In the genomic region with DNA sequence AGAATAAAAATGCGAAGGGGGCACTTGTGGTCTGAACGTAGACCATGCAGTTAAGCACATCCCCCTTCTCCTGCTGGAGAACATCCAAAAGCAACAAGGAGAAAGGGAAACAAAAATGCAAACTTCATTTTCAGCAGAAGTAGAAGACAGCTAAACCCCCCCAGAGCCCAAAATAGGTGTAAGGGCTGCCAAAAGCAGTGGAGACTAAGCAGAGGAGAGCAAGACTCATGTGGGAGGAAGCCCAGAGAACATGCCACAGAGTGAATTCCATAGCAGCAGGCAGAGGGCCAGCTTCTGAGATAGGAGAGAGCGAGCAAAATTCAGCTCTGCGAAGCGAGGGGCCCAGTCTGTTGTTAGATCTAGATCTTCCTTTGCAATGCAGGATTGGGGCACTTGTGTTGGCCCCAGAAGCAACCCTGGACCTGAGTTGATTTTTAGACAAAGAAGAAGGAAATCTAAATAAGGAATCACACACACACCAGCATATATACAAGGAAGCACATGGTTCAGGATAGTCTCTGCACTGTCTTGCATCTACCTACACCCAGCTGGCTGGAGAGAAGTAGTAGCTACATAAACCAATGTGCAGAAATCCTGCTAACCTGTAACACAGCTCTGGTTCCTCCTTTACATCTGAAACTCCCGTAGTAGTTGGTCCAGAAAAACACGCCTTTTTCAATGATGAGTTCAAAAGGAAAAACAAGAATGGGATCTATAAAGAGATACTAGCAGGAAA, we compare ENCODE assay signal across 1 cellular context.
TF ChIP-seq lines count a peak whose summit lies in the region.

No MANE protein-coding gene starts in this region.

TF ChIP-seq in SK-N-SH, 30 proteins besides CTCF, POLR2A, EP300 and RAD21 (continued from another document):
- TF ChIP-seq, protein P1, sequence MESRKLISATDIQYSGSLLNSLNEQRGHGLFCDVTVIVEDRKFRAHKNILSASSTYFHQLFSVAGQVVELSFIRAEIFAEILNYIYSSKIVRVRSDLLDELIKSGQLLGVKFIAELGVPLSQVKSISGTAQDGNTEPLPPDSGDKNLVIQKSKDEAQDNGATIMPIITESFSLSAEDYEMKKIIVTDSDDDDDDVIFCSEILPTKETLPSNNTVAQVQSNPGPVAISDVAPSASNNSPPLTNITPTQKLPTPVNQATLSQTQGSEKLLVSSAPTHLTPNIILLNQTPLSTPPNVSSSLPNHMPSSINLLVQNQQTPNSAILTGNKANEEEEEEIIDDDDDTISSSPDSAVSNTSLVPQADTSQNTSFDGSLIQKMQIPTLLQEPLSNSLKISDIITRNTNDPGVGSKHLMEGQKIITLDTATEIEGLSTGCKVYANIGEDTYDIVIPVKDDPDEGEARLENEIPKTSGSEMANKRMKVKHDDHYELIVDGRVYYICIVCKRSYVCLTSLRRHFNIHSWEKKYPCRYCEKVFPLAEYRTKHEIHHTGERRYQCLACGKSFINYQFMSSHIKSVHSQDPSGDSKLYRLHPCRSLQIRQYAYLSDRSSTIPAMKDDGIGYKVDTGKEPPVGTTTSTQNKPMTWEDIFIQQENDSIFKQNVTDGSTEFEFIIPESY (IDR thresholded peaks at IDR 0.05; ENCODE audit: borderline replicate concordance, low read depth), result 0 out of 2 replicates have a peak, but pooled peaks have one; percentile 33
- TF ChIP-seq, protein P2, sequence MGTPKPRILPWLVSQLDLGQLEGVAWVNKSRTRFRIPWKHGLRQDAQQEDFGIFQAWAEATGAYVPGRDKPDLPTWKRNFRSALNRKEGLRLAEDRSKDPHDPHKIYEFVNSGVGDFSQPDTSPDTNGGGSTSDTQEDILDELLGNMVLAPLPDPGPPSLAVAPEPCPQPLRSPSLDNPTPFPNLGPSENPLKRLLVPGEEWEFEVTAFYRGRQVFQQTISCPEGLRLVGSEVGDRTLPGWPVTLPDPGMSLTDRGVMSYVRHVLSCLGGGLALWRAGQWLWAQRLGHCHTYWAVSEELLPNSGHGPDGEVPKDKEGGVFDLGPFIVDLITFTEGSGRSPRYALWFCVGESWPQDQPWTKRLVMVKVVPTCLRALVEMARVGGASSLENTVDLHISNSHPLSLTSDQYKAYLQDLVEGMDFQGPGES (IDR thresholded peaks at IDR 0.05; ENCODE audit: low read depth, low read length), result no peak
- TF ChIP-seq, protein P3, sequence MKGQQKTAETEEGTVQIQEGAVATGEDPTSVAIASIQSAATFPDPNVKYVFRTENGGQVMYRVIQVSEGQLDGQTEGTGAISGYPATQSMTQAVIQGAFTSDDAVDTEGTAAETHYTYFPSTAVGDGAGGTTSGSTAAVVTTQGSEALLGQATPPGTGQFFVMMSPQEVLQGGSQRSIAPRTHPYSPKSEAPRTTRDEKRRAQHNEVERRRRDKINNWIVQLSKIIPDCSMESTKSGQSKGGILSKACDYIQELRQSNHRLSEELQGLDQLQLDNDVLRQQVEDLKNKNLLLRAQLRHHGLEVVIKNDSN (IDR thresholded peaks at IDR 0.05; ENCODE audit: borderline replicate concordance, low read depth), result no peak
- TF ChIP-seq NRF1 (IDR thresholded peaks at IDR 0.05; ENCODE audit: low read depth, low read length) (no peak), GABPA (IDR thresholded peaks at IDR 0.05; ENCODE audit: low read depth) (no peak), TAF1 (IDR thresholded peaks at IDR 0.05; ENCODE audit: borderline replicate concordance, low read depth, low read length) (no peak), MEF2A (IDR thresholded peaks at IDR 0.05; ENCODE audit: borderline replicate concordance, low read depth) (peak; percentile 81), RCOR1 (IDR thresholded peaks at IDR 0.05; ENCODE audit: low read length) (no peak), POLR2AphosphoS5 (IDR thresholded peaks at IDR 0.05; ENCODE audit: low read depth, low read length) (peak; percentile 56; the same call in 1 of the 2 replicates), NFIC (IDR thresholded peaks at IDR 0.05; ENCODE audit: borderline replicate concordance) (peak; percentile 96), MXI1 (IDR thresholded peaks at IDR 0.05; ENCODE audit: low read depth, low read length) (no peak), RFX5 (IDR thresholded peaks at IDR 0.05; ENCODE audit: low read length) (no peak), FOXM1 (IDR thresholded peaks at IDR 0.05; ENCODE audit: low read depth) (peak; percentile 54; the same call in 1 of the 2 replicates), YY1 (IDR thresholded peaks at IDR 0.05; ENCODE audit: low read depth) (no peak), CHD2 (IDR thresholded peaks at IDR 0.05; ENCODE audit: low read length, partially characterized antibody) (no peak), FOXJ3 (CRISPR knock-in tag; IDR thresholded peaks at IDR 0.05) (no peak), SMC3 (IDR thresholded peaks at IDR 0.05; ENCODE audit: low read depth, low read length) (no peak), RXRA (IDR thresholded peaks at IDR 0.05; ENCODE audit: borderline replicate concordance, low read depth) (peak; percentile 29; the same call in 1 of the 2 replicates), TEAD4 (IDR thresholded peaks at IDR 0.05; ENCODE audit: borderline replicate concordance, insufficient read depth) (peak; percentile 82), ELF1 (IDR thresholded peaks at IDR 0.05) (no peak), JUND (IDR thresholded peaks at IDR 0.05) (peak; percentile 68), TCF12 (IDR thresholded peaks at IDR 0.05) (peak; percentile 95)
- TF ChIP-seq, protein P4, sequence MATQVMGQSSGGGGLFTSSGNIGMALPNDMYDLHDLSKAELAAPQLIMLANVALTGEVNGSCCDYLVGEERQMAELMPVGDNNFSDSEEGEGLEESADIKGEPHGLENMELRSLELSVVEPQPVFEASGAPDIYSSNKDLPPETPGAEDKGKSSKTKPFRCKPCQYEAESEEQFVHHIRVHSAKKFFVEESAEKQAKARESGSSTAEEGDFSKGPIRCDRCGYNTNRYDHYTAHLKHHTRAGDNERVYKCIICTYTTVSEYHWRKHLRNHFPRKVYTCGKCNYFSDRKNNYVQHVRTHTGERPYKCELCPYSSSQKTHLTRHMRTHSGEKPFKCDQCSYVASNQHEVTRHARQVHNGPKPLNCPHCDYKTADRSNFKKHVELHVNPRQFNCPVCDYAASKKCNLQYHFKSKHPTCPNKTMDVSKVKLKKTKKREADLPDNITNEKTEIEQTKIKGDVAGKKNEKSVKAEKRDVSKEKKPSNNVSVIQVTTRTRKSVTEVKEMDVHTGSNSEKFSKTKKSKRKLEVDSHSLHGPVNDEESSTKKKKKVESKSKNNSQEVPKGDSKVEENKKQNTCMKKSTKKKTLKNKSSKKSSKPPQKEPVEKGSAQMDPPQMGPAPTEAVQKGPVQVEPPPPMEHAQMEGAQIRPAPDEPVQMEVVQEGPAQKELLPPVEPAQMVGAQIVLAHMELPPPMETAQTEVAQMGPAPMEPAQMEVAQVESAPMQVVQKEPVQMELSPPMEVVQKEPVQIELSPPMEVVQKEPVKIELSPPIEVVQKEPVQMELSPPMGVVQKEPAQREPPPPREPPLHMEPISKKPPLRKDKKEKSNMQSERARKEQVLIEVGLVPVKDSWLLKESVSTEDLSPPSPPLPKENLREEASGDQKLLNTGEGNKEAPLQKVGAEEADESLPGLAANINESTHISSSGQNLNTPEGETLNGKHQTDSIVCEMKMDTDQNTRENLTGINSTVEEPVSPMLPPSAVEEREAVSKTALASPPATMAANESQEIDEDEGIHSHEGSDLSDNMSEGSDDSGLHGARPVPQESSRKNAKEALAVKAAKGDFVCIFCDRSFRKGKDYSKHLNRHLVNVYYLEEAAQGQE (IDR thresholded peaks at IDR 0.05; ENCODE audit: low read depth, low read length), result no peak
- TF ChIP-seq, protein P5, sequence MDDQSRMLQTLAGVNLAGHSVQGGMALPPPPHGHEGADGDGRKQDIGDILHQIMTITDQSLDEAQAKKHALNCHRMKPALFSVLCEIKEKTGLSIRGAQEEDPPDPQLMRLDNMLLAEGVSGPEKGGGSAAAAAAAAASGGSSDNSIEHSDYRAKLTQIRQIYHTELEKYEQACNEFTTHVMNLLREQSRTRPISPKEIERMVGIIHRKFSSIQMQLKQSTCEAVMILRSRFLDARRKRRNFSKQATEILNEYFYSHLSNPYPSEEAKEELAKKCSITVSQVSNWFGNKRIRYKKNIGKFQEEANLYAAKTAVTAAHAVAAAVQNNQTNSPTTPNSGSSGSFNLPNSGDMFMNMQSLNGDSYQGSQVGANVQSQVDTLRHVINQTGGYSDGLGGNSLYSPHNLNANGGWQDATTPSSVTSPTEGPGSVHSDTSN (IDR thresholded peaks at IDR 0.05), result peak; percentile 90
